8 cellular contexts compared by ENCODE assay signal in genomic region chr7:138867744-138868143, GRCh38.
"Had no signal": no experiment of that assay in that cellular context is flagged by ENCODE, and none has a peak within 500 bp of the region (broad histone marks: within the 10 kb centered on the region; RNA-seq: fewer than 3 reads in every experiment).

No MANE protein-coding gene starts in this region.

- H3K27ac Mint-ChIP-seq: H9, HFFc6 had no signal

- H3K4me1 ChIP-seq: HAP-1 had no signal

- H3K4me3 ChIP-seq: GM23248, GM23338, HAP-1 had no signal

- H3K9me3 Mint-ChIP-seq: GM23338, H9, HFFc6 had no signal

- H2AFZ ChIP-seq: GM23248, GM23338 had no signal

- DNase-seq: GM23248, GOT3, H7, H9, HCEC 1CT, HFFc6 had no signal

- H3K9me3 ChIP-seq: HAP-1 had no signal

- H3K4me1 Mint-ChIP-seq: GM23338 had no signal

- H3K4me2 ChIP-seq: GM23338 had no signal

- H3K27ac ChIP-seq: GM23248 had no signal

- H3K4me3 Mint-ChIP-seq: GM23338, H9, HFFc6 had no signal

- H3K9ac ChIP-seq: GM23248 had no signal
